Comparison of ENCODE assay signal across 1 cellular context in the genomic region with DNA sequence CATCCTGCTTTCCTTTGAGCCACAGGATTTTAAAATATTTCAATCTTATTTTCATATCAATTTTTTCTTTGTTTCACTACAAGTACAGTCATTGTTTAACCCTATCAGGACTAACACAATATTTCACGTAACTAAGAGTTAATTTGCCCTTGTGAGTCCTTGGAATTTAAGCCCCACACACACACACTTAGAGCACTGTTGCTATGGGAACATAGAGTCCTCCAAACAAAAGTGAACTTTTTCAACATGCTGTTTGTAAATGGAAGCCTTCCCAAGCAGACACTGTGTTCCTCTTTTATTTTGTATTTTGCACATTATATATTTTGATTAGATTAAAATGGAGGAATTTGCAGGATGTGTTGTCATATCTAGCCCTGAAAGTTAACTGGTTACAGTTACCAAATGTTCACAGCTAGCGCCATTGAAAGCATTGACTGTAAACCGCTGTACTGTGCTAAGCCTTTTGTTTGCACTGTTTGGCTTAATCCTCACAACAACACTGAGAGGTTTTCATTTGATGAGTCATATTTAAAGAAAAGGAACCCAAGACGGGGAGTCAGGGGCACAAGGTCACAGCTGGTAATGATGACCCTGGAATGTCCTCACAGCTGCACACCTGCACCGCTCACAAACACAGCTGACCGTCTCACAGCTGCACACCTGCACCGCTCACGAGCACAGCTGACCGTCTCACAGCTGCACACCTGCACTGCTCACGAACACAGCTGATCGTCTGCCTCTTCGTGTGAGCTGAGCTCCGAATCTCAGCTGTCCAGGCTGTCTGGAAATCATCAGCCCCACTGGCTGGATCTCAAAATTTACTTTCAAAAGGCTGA.
TF ChIP-seq lines count a peak whose summit lies in the region.

No MANE protein-coding gene starts in this region.

TF ChIP-seq in HepG2, 621 proteins besides CTCF, POLR2A, EP300 and RAD21 (continued from another document):
- TF ChIP-seq, protein P1, sequence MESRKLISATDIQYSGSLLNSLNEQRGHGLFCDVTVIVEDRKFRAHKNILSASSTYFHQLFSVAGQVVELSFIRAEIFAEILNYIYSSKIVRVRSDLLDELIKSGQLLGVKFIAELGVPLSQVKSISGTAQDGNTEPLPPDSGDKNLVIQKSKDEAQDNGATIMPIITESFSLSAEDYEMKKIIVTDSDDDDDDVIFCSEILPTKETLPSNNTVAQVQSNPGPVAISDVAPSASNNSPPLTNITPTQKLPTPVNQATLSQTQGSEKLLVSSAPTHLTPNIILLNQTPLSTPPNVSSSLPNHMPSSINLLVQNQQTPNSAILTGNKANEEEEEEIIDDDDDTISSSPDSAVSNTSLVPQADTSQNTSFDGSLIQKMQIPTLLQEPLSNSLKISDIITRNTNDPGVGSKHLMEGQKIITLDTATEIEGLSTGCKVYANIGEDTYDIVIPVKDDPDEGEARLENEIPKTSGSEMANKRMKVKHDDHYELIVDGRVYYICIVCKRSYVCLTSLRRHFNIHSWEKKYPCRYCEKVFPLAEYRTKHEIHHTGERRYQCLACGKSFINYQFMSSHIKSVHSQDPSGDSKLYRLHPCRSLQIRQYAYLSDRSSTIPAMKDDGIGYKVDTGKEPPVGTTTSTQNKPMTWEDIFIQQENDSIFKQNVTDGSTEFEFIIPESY (CRISPR knock-in tag; IDR thresholded peaks at IDR 0.05), result peak; percentile 64; the same call in 1 of the 2 replicates
- TF ChIP-seq, protein P2, sequence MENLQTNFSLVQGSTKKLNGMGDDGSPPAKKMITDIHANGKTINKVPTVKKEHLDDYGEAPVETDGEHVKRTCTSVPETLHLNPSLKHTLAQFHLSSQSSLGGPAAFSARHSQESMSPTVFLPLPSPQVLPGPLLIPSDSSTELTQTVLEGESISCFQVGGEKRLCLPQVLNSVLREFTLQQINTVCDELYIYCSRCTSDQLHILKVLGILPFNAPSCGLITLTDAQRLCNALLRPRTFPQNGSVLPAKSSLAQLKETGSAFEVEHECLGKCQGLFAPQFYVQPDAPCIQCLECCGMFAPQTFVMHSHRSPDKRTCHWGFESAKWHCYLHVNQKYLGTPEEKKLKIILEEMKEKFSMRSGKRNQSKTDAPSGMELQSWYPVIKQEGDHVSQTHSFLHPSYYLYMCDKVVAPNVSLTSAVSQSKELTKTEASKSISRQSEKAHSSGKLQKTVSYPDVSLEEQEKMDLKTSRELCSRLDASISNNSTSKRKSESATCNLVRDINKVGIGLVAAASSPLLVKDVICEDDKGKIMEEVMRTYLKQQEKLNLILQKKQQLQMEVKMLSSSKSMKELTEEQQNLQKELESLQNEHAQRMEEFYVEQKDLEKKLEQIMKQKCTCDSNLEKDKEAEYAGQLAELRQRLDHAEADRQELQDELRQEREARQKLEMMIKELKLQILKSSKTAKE (CRISPR knock-in tag; IDR thresholded peaks at IDR 0.05; ENCODE audit: borderline replicate concordance), result peak; percentile 61
- TF ChIP-seq KLF11 (CRISPR knock-in tag; IDR thresholded peaks at IDR 0.05) (no peak), ZNF451 (CRISPR knock-in tag; IDR thresholded peaks at IDR 0.05) (no peak), ZNF343 (CRISPR knock-in tag; IDR thresholded peaks at IDR 0.05) (no peak), HOXA7 (CRISPR knock-in tag; IDR thresholded peaks at IDR 0.05) (no peak), REXO4 (CRISPR knock-in tag; IDR thresholded peaks at IDR 0.05; ENCODE audit: borderline replicate concordance) (no peak), GATAD2A (CRISPR knock-in tag; IDR thresholded peaks at IDR 0.05) (peak; percentile 78), RFX1 (IDR thresholded peaks at IDR 0.05) (peak; percentile 82), ZNF616 (CRISPR knock-in tag; IDR thresholded peaks at IDR 0.05; ENCODE audit: low read depth) (0 out of 2 replicates have a peak, but pooled peaks have one; percentile 34)
- TF ChIP-seq, protein P3, sequence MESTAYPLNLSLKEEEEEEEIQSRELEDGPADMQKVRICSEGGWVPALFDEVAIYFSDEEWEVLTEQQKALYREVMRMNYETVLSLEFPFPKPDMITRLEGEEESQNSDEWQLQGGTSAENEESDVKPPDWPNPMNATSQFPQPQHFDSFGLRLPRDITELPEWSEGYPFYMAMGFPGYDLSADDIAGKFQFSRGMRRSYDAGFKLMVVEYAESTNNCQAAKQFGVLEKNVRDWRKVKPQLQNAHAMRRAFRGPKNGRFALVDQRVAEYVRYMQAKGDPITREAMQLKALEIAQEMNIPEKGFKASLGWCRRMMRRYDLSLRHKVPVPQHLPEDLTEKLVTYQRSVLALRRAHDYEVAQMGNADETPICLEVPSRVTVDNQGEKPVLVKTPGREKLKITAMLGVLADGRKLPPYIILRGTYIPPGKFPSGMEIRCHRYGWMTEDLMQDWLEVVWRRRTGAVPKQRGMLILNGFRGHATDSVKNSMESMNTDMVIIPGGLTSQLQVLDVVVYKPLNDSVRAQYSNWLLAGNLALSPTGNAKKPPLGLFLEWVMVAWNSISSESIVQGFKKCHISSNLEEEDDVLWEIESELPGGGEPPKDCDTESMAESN (CRISPR knock-in tag; conservative IDR thresholded peaks at IDR 0.05), result 0 out of 2 replicates have a peak, but pooled peaks have one; percentile 18
- TF ChIP-seq, protein P4, sequence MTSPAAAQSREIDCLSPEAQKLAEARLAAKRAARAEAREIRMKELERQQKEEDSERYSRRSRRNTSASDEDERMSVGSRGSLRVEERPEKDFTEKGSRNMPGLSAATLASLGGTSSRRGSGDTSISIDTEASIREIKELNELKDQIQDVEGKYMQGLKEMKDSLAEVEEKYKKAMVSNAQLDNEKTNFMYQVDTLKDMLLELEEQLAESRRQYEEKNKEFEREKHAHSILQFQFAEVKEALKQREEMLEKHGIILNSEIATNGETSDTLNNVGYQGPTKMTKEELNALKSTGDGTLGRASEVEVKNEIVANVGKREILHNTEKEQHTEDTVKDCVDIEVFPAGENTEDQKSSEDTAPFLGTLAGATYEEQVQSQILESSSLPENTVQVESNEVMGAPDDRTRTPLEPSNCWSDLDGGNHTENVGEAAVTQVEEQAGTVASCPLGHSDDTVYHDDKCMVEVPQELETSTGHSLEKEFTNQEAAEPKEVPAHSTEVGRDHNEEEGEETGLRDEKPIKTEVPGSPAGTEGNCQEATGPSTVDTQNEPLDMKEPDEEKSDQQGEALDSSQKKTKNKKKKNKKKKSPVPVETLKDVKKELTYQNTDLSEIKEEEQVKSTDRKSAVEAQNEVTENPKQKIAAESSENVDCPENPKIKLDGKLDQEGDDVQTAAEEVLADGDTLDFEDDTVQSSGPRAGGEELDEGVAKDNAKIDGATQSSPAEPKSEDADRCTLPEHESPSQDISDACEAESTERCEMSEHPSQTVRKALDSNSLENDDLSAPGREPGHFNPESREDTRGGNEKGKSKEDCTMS (CRISPR knock-in tag; conservative IDR thresholded peaks at IDR 0.05), result no peak
- TF ChIP-seq, protein P5, sequence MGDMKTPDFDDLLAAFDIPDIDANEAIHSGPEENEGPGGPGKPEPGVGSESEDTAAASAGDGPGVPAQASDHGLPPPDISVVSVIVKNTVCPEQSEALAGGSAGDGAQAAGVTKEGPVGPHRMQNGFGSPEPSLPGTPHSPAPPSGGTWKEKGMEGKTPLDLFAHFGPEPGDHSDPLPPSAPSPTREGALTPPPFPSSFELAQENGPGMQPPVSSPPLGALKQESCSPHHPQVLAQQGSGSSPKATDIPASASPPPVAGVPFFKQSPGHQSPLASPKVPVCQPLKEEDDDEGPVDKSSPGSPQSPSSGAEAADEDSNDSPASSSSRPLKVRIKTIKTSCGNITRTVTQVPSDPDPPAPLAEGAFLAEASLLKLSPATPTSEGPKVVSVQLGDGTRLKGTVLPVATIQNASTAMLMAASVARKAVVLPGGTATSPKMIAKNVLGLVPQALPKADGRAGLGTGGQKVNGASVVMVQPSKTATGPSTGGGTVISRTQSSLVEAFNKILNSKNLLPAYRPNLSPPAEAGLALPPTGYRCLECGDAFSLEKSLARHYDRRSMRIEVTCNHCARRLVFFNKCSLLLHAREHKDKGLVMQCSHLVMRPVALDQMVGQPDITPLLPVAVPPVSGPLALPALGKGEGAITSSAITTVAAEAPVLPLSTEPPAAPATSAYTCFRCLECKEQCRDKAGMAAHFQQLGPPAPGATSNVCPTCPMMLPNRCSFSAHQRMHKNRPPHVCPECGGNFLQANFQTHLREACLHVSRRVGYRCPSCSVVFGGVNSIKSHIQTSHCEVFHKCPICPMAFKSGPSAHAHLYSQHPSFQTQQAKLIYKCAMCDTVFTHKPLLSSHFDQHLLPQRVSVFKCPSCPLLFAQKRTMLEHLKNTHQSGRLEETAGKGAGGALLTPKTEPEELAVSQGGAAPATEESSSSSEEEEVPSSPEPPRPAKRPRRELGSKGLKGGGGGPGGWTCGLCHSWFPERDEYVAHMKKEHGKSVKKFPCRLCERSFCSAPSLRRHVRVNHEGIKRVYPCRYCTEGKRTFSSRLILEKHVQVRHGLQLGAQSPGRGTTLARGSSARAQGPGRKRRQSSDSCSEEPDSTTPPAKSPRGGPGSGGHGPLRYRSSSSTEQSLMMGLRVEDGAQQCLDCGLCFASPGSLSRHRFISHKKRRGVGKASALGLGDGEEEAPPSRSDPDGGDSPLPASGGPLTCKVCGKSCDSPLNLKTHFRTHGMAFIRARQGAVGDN (CRISPR knock-in tag; IDR thresholded peaks at IDR 0.05), result peak; percentile 54
